ENCODE assay signal across 16 cellular contexts in genomic region chr16:31893824-31894223, GRCh38. TPM values are rescaled to one million over a fixed set of nuclear protein-coding genes. Genes with fewer than 3 reads are reported as not detected.
DNase-seq lines count a peak whose midpoint lies in the region; ATAC-seq and TF ChIP-seq lines count a peak whose summit lies in the region.
"Had no signal": no experiment of that assay in that cellular context is flagged by ENCODE, and none has a peak within 500 bp of the region (broad histone marks: within the 10 kb centered on the region; RNA-seq: fewer than 3 reads in every experiment).

No MANE protein-coding gene starts in this region.

- in situ Hi-C loops in KBM-7 (cut with MboI; ENCODE audit: low pct_unique_long_range_greater_than_20kb, low sequenced_read_pairs) = no loop called here

- peak overlapping the region; percentile 78 for H3K27ac Mint-ChIP-seq in activated T-cell treated with anti-CD3 and anti-CD28 coated beads, Interleukin-2, amount 50 U/mL, for 72 hours
- peak overlapping the region in 6 of 8 donors; percentile 28 to 81 (median 55) for H3K27ac Mint-ChIP-seq in CD8-positive, alpha-beta memory T cell
- peak overlapping the region; percentile 39 for H3K27ac Mint-ChIP-seq in activated naive CD8-positive, alpha-beta T cell treated with anti-CD3 and anti-CD28 coated beads, Interleukin-2, amount 50 U/mL, for 24 hours
- H3K27ac Mint-ChIP-seq in naive thymus-derived CD8-positive, alpha-beta T cell = peak overlapping the region in 7 of 10 donors; percentile 8 to 68 (median 48)
- H3K27ac Mint-ChIP-seq: H9 had no signal

- no peak overlapping the region for H3K4me3 ChIP-seq in CD8-positive, alpha-beta memory T cell (ENCODE audit: low read length)
- H3K4me3 ChIP-seq: A549, Peyer's patch had no signal

- H3K4me1 Mint-ChIP-seq in activated T-cell treated with anti-CD3 and anti-CD28 coated beads, Interleukin-2, amount 50 U/mL, for 72 hours (ENCODE audit: low read depth) = peaks cover 65% of the 10 kb centered on the region
- peaks cover 54 to 81% (median 76%) of the 10 kb centered on the region in 3 donors for H3K4me1 Mint-ChIP-seq in CD8-positive, alpha-beta memory T cell
- peaks cover 79% of the 10 kb centered on the region for H3K4me1 Mint-ChIP-seq in activated naive CD8-positive, alpha-beta T cell treated with anti-CD3 and anti-CD28 coated beads, Interleukin-2, amount 50 U/mL, for 24 hours
- peaks cover 6 to 49% (median 29%) of the 10 kb centered on the region in 4 donors for H3K4me1 Mint-ChIP-seq in naive thymus-derived CD8-positive, alpha-beta T cell
- H3K4me1 Mint-ChIP-seq: H9 had no signal

- peaks cover 13 to 29% of the 10 kb centered on the region in 2 donors for H3K9me3 Mint-ChIP-seq in activated T-cell treated with anti-CD3 and anti-CD28 coated beads, Interleukin-2, amount 50 U/mL, for 72 hours
- H3K9me3 Mint-ChIP-seq in CD8-positive, alpha-beta memory T cell = peaks cover 10 to 35% (median 28%) of the 10 kb centered on the region in 5 donors
- peaks cover 61% of the 10 kb centered on the region for H3K9me3 Mint-ChIP-seq in activated naive CD8-positive, alpha-beta T cell treated with anti-CD3 and anti-CD28 coated beads, Interleukin-2, amount 50 U/mL, for 24 hours
- peaks cover 0 to 87% (median 35%) of the 10 kb centered on the region in 9 donors for H3K9me3 Mint-ChIP-seq in naive thymus-derived CD8-positive, alpha-beta T cell

- TF ChIP-seq CTCF in GM10248 (IDR thresholded peaks at IDR 0.05; ENCODE audit: control extremely low read depth, extremely low read depth, low read depth, missing control alignments) = no peak

- POLR2A ChIA-PET in CD8-positive, alpha-beta memory T cell (lab: Charles Lee) = no interaction called here
- POLR2A ChIA-PET in naive thymus-derived CD8-positive, alpha-beta T cell (lab: Charles Lee) = interaction anchor here (2.0 kb wide), 1 partner anchor 12 kb away, joined by 5 read pairs; no protein-coding TSS in a partner anchor
- POLR2A ChIA-PET in GM10248 (lab: Yijun Ruan, JAX) = no interaction called here

- no peak for ATAC-seq in activated T-cell treated with anti-CD3 and anti-CD28 coated beads, Interleukin-2, amount 50 U/mL, for 72 hours (replicated peaks in 1 of 2)
- no peak for ATAC-seq in activated naive CD8-positive, alpha-beta T cell treated with anti-CD3 and anti-CD28 coated beads, Interleukin-2, amount 50 U/mL, for 24 hours
- ATAC-seq in naive thymus-derived CD8-positive, alpha-beta T cell = no peak
- ATAC-seq: A549 had no signal

- CTCF ChIA-PET in CD8-positive, alpha-beta memory T cell (lab: Charles Lee) = interaction anchor here (2.0 kb wide), 1 partner anchor 25 kb away, joined by 5 read pairs; no protein-coding TSS in a partner anchor
- CTCF ChIA-PET in GM10248 (lab: Yijun Ruan, JAX) = no interaction called here

- H3K27me3 ChIP-seq in CD8-positive, alpha-beta memory T cell (ENCODE audit: insufficient read depth, low read length, poor library complexity, severe bottlenecking) = no peaks in the 10 kb centered on the region
- H3K27me3 ChIP-seq: Peyer's patch had no signal

- no peaks in the 10 kb centered on the region for H3K27me3 Mint-ChIP-seq in activated T-cell treated with anti-CD3 and anti-CD28 coated beads, Interleukin-2, amount 50 U/mL, for 72 hours (ENCODE audit: low read depth)
- no peaks in the 10 kb centered on the region for H3K27me3 Mint-ChIP-seq in CD8-positive, alpha-beta memory T cell
- no peaks in the 10 kb centered on the region for H3K27me3 Mint-ChIP-seq in activated naive CD8-positive, alpha-beta T cell treated with anti-CD3 and anti-CD28 coated beads, Interleukin-2, amount 50 U/mL, for 24 hours
- no peaks in the 10 kb centered on the region for H3K27me3 Mint-ChIP-seq in naive thymus-derived CD8-positive, alpha-beta T cell

- H3K36me3 ChIP-seq in CD8-positive, alpha-beta memory T cell (ENCODE audit: insufficient read depth, low read length) = peaks cover 45% of the 10 kb centered on the region

- no peak overlapping the region for H3K27ac ChIP-seq in CD8-positive, alpha-beta memory T cell (ENCODE audit: low read depth, low read length)
- H3K27ac ChIP-seq: A549, Peyer's patch had no signal

- no peak for DNase-seq in activated T-cell treated with anti-CD3 and anti-CD28 coated beads, Interleukin-2, amount 50 U/mL, for 72 hours
- no peak for DNase-seq in activated T-cell treated with anti-CD3 and anti-CD28 coated beads, Interleukin-2, amount 50 U/mL, for 48 hours
- no peak for DNase-seq in CD8-positive, alpha-beta memory T cell
- DNase-seq in activated naive CD8-positive, alpha-beta T cell treated with anti-CD3 and anti-CD28 coated beads, Interleukin-2, amount 50 U/mL, for 24 hours = no peak
- DNase-seq in naive thymus-derived CD8-positive, alpha-beta T cell = no peak
- DNase-seq in GM10248 (ENCODE audit: extremely low spot score) (no peak), KBM-7 (no peak), Ammon's horn (ENCODE audit: low spot score) (no peak)
- DNase-seq: H9, NCI-H1417, NCI-H1930, NCI-H2171 treated with DMSO at 0.1 percent for 48 hours, NCI-H510A, Peyer's patch, SHP77 had no signal

- peaks cover 72 to 96% of the 10 kb centered on the region in 2 donors for H3K36me3 Mint-ChIP-seq in activated T-cell treated with anti-CD3 and anti-CD28 coated beads, Interleukin-2, amount 50 U/mL, for 72 hours (ENCODE audit: insufficient read depth in 2 of 2)
- peaks cover 75 to 96% (median 92%) of the 10 kb centered on the region in 3 donors for H3K36me3 Mint-ChIP-seq in CD8-positive, alpha-beta memory T cell
- H3K36me3 Mint-ChIP-seq in activated naive CD8-positive, alpha-beta T cell treated with anti-CD3 and anti-CD28 coated beads, Interleukin-2, amount 50 U/mL, for 24 hours (ENCODE audit: low read depth) = peaks cover 99% of the 10 kb centered on the region
- H3K36me3 Mint-ChIP-seq in naive thymus-derived CD8-positive, alpha-beta T cell = peaks cover 81 to 97% (median 96%) of the 10 kb centered on the region in 3 donors

- no peaks in the 10 kb centered on the region for H3K4me1 ChIP-seq in CD8-positive, alpha-beta memory T cell (ENCODE audit: insufficient read depth, low read length)
- H3K4me1 ChIP-seq: A549, Peyer's patch had no signal

- H3K4me3 Mint-ChIP-seq in activated T-cell treated with anti-CD3 and anti-CD28 coated beads, Interleukin-2, amount 50 U/mL, for 72 hours = no peak overlapping the region
- H3K4me3 Mint-ChIP-seq in CD8-positive, alpha-beta memory T cell = no peak overlapping the region
- H3K4me3 Mint-ChIP-seq in activated naive CD8-positive, alpha-beta T cell treated with anti-CD3 and anti-CD28 coated beads, Interleukin-2, amount 50 U/mL, for 24 hours = peak overlapping the region; percentile 8
- H3K4me3 Mint-ChIP-seq in naive thymus-derived CD8-positive, alpha-beta T cell = no peak overlapping the region
- H3K4me3 Mint-ChIP-seq: H9 had no signal

- H3K9me3 ChIP-seq in CD8-positive, alpha-beta memory T cell (ENCODE audit: low read length) = no peaks in the 10 kb centered on the region

RNA-seq across cellular contexts. Expression of gene ZNF267, which starts 20.2 kb away (rescaled TPM):
- 100 to 1,000 TPM; 151 to 156 TPM for total RNA-seq in activated T-cell treated with anti-CD3 and anti-CD28 coated beads, Interleukin-2, amount 50 U/mL, for 72 hours
- total RNA-seq in CD8-positive, alpha-beta memory T cell = 10 to 100 TPM; 89.0 to 89.7 TPM
- polyA plus RNA-seq in CD8-positive, alpha-beta memory T cell = 15.5 TPM
- total RNA-seq in naive thymus-derived CD8-positive, alpha-beta T cell = 10 to 100 TPM; 48.1 to 49.2 TPM
- 1 to 10 TPM; 7.3 to 8.1 (median 8.0) TPM for polyA plus RNA-seq in naive thymus-derived CD8-positive, alpha-beta T cell
